ENCODE assay signal across 26 cellular contexts in the genomic region with DNA sequence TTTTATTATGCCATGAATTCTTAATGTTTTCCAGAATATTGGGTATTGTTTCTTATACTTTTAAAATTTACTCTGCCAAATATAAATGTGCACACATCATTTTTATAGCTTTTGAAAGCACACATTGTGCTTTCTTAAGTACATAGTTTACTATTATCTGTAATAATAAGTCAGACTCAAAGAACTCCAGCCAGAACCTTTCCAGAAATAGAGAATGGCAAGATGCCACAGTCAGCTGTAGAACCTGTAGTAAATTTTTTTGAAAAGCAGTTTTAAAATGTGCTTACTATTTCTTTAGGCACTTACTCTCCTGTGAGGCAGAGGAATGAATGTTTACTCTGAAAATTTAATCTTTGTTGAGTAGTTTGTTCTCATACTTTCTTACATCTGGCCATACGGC.
DNase-seq lines count a peak whose midpoint lies in the region; ATAC-seq and TF ChIP-seq lines count a peak whose summit lies in the region.
"Had no signal": no experiment of that assay in that cellular context is flagged by ENCODE, and none has a peak within 500 bp of the region (broad histone marks: within the 10 kb centered on the region; RNA-seq: fewer than 3 reads in every experiment).

No MANE protein-coding gene starts in this region.

- H3K18ac ChIP-seq in IMR-90 (ENCODE audit: low read depth, low read length) (no peak overlapping the region), mesenchymal stem cell (ENCODE audit: low read depth in 1 of 2, low read length in 2 of 2) (no peak overlapping the region)

- H3K14ac ChIP-seq in IMR-90 (replicated peaks; ENCODE audit: low read depth, low read length) (no peak overlapping the region), mesenchymal stem cell (ENCODE audit: low read length in 2 of 2) (no peak overlapping the region)

- ATAC-seq in IMR-90 (ENCODE audit: low read depth) (no peak), gastroesophageal sphincter (peak; percentile 71), lower lobe of right lung (no peak)
- ATAC-seq: effector memory CD8-positive, alpha-beta T cell; left lobe of liver; naive thymus-derived CD4-positive, alpha-beta T cell had no signal

- H2BK15ac ChIP-seq in IMR-90 (ENCODE audit: low read depth, low read length): no peak overlapping the region
- H2BK15ac ChIP-seq in mesenchymal stem cell (ENCODE audit: low read depth, poor library complexity, severe bottlenecking): no peak overlapping the region

- POLR2A ChIA-PET in IMR-90 (lab: Charles Lee; ENCODE audit: unreplicated experiment): no interaction called here

- CTCF ChIA-PET in IMR-90 (lab: Yijun Ruan, JAX): interaction anchor here (0.6 kb wide), 1 partner anchor 87 kb away, joined by 3 read pairs; no protein-coding TSS in a partner anchor

- no peak overlapping the region for H4K91ac ChIP-seq in IMR-90 (ENCODE audit: insufficient read depth, low read depth, low read length)
- H4K91ac ChIP-seq in mesenchymal stem cell (ENCODE audit: low read length): no peak overlapping the region

- H4K20me1 ChIP-seq in IMR-90 (ENCODE audit: insufficient read depth, low read length): no peaks in the 10 kb centered on the region

- no peak overlapping the region for H3K4me3 ChIP-seq in IMR-90 (ENCODE audit: insufficient read depth, low read depth, low read length)
- H3K4me3 ChIP-seq in astrocyte of the spinal cord (ENCODE audit: low read depth, low read length): no peak overlapping the region
- H3K4me3 ChIP-seq in gastroesophageal sphincter: no peak overlapping the region
- no peak overlapping the region for H3K4me3 ChIP-seq in mesenchymal stem cell (ENCODE audit: insufficient read depth in 1 of 2, low read depth in 1 of 2, low read length in 2 of 2)
- H3K4me3 ChIP-seq in lower lobe of right lung: no peak overlapping the region
- H3K4me3 ChIP-seq: coronary artery, HAP-1, MG63, tibial nerve had no signal

- H2BK20ac ChIP-seq in IMR-90 (ENCODE audit: low read depth, low read length): no peak overlapping the region

- no peak overlapping the region for H4K5ac ChIP-seq in IMR-90 (ENCODE audit: low read depth, low read length)

- intact Hi-C loops in IMR-90 (cut with micrococcal nuclease) (no loop called here), lower lobe of right lung (cut with DNase I) (no loop called here)

- H3K4ac ChIP-seq in IMR-90 (ENCODE audit: low read depth, low read length): no peak overlapping the region
- H3K4ac ChIP-seq in mesenchymal stem cell (ENCODE audit: low read depth in 1 of 2, low read length in 2 of 2): no peak overlapping the region

- no peak overlapping the region for H2AFZ ChIP-seq in IMR-90 (replicated peaks; ENCODE audit: low read length, poor library complexity)
- H2AFZ ChIP-seq in mesenchymal stem cell (ENCODE audit: low read depth, low read length): no peak overlapping the region

- dilution Hi-C loops in IMR-90 (cut with HindIII; ENCODE audit: low sequenced_read_pairs, unreplicated experiment): no loop called here

- no peaks in the 10 kb centered on the region for H3K4me1 ChIP-seq in IMR-90 (ENCODE audit: control insufficient read depth, insufficient read depth, low read length)
- peaks cover 0 to 17% (median 2%) of the 10 kb centered on the region in 3 donors for H3K4me1 ChIP-seq in gastroesophageal sphincter
- H3K4me1 ChIP-seq in mesenchymal stem cell (ENCODE audit: control insufficient read depth, insufficient read depth, low read depth, low read length): no peaks in the 10 kb centered on the region
- H3K4me1 ChIP-seq in lower lobe of right lung: no peaks in the 10 kb centered on the region
- H3K4me1 ChIP-seq: HAP-1 had no signal

- H2BK5ac ChIP-seq in IMR-90 (ENCODE audit: low read depth, low read length, poor library complexity, severe bottlenecking) (no peak overlapping the region), mesenchymal stem cell (ENCODE audit: low read depth, low read length, poor library complexity, severe bottlenecking) (no peak overlapping the region)

- BruUV-seq in IMR-90 (replicated peaks; lab: Mats Ljungman, UMichigan): no TSS peak

- H3K9ac ChIP-seq in IMR-90 (ENCODE audit: low read depth, low read length) (no peak overlapping the region), mesenchymal stem cell (ENCODE audit: low read length) (no peak overlapping the region)

- H2AK5ac ChIP-seq in IMR-90 (ENCODE audit: low read depth, low read length) (no peak overlapping the region), mesenchymal stem cell (ENCODE audit: low read length, severe bottlenecking) (no peak overlapping the region)

- H3K36me3 ChIP-seq in IMR-90 (ENCODE audit: control insufficient read depth, insufficient read depth, low read length): no peaks in the 10 kb centered on the region
- H3K36me3 ChIP-seq in gastroesophageal sphincter: no peaks in the 10 kb centered on the region
- no peaks in the 10 kb centered on the region for H3K36me3 ChIP-seq in mesenchymal stem cell (ENCODE audit: control insufficient read depth in 1 of 2, insufficient read depth in 2 of 2, low read depth in 1 of 2, low read length in 2 of 2)
- H3K36me3 ChIP-seq in lower lobe of right lung: no peaks in the 10 kb centered on the region
- H3K36me3 ChIP-seq: brain microvascular endothelial cell, HAP-1, MG63, tibial nerve had no signal

- TF ChIP-seq CTCF in 22Rv1 (IDR thresholded peaks at IDR 0.05): no peak
- no peak for TF ChIP-seq CTCF in IMR-90 (conservative IDR thresholded peaks at IDR 0.05; ENCODE audit: low read depth, low read length)
- no peak for TF ChIP-seq CTCF in astrocyte of the spinal cord (IDR thresholded peaks at IDR 0.05; ENCODE audit: low read depth, low read length)
- no peak for TF ChIP-seq CTCF in gastroesophageal sphincter (IDR thresholded peaks at IDR 0.05)
- no peak for TF ChIP-seq CTCF in lower lobe of right lung (IDR thresholded peaks at IDR 0.05)

- no peak overlapping the region for H2BK12ac ChIP-seq in mesenchymal stem cell (ENCODE audit: low read length in 2 of 2)

- peak overlapping the region; percentile 22 for H3K27ac ChIP-seq in 22Rv1
- H3K27ac ChIP-seq in IMR-90 (ENCODE audit: insufficient read depth, low read length): no peak overlapping the region
- peak overlapping the region in 3 of 4 donors; percentile 37 to 46 (median 41) for H3K27ac ChIP-seq in gastroesophageal sphincter
- no peak overlapping the region for H3K27ac ChIP-seq in mesenchymal stem cell (ENCODE audit: low read length, poor library complexity, severe bottlenecking)
- no peak overlapping the region for H3K27ac ChIP-seq in lower lobe of right lung
- H3K27ac ChIP-seq: brain microvascular endothelial cell, coronary artery, tibial nerve had no signal

- H3K9me3 ChIP-seq in IMR-90 (ENCODE audit: control insufficient read depth, insufficient read depth, low read length) (no peaks in the 10 kb centered on the region), gastroesophageal sphincter (no peaks in the 10 kb centered on the region), mesenchymal stem cell (ENCODE audit: control insufficient read depth, low read length) (no peaks in the 10 kb centered on the region), lower lobe of right lung (no peaks in the 10 kb centered on the region)
- H3K9me3 ChIP-seq: HAP-1, MG63, tibial nerve had no signal

- H3K27me3 ChIP-seq in IMR-90 (ENCODE audit: control insufficient read depth, insufficient read depth, low read length) (no peaks in the 10 kb centered on the region), gastroesophageal sphincter (no peaks in the 10 kb centered on the region), mesenchymal stem cell (ENCODE audit: control insufficient read depth in 1 of 2, insufficient read depth in 1 of 2, low read length in 2 of 2) (no peaks in the 10 kb centered on the region), lower lobe of right lung (ENCODE audit: low read depth) (no peaks in the 10 kb centered on the region)
- H3K27me3 ChIP-seq: brain microvascular endothelial cell, MG63, tibial nerve had no signal

- no peak for TF ChIP-seq RAD21 in IMR-90 (IDR thresholded peaks at IDR 0.05; ENCODE audit: low read length)

- TF ChIP-seq EP300 in gastroesophageal sphincter (IDR thresholded peaks at IDR 0.05): no peak

- H2BK120ac ChIP-seq in IMR-90 (ENCODE audit: low read depth, low read length) (no peak overlapping the region), mesenchymal stem cell (ENCODE audit: low read depth, low read length) (no peak overlapping the region)

- H4K8ac ChIP-seq in IMR-90 (ENCODE audit: low read depth in 2 of 2, low read length in 2 of 2) (no peak overlapping the region), mesenchymal stem cell (ENCODE audit: low read length) (no peak overlapping the region)

- H3K4me2 ChIP-seq in IMR-90 (ENCODE audit: low read depth, low read length): no peak overlapping the region
- no peak overlapping the region for H3K4me2 ChIP-seq in mesenchymal stem cell (ENCODE audit: low read length, poor library complexity, severe bottlenecking)

- H3K56ac ChIP-seq in IMR-90 (ENCODE audit: extremely low read depth, insufficient read depth, low read length): no peak overlapping the region

- in situ Hi-C loops in IMR-90 (cut with MboI; ENCODE audit: low sequenced_read_pairs) (no loop called here), astrocyte of the spinal cord (cut with HindIII; ENCODE audit: low sequenced_read_pairs) (no loop called here)

- DNase-seq in IMR-90 (peak; percentile 45), astrocyte of the spinal cord (ENCODE audit: low read depth, low spot score) (peak; percentile 65), mesenchymal stem cell (no peak), lower lobe of right lung (no peak), ecto neural progenitor cell (ENCODE audit: low spot score) (no peak)
- DNase-seq: activated CD4-positive, alpha-beta T cell treated with anti-CD3 and anti-CD28 coated beads for 4 hours; activated effector memory CD4-positive, alpha-beta T cell treated with Interleukin-2 at 50 U/mL for 16 hours; activated naive CD8-positive, alpha-beta T cell treated with anti-CD3 and anti-CD28 coated beads, Interleukin-2, amount 10 ng/mL, durations not matched to agents 7 days and 5 days; activated T-cell treated with anti-CD3 and anti-CD28 coated beads for 4 hours; brain microvascular endothelial cell; C1 segment of cervical spinal cord; DMS79; effector memory CD8-positive, alpha-beta T cell; GF-D8; MG63; naive thymus-derived CD4-positive, alpha-beta T cell; NCI-H1417; NCI-H2029 treated with DMSO at 0.1 percent for 48 hours; NCI-H2227 treated with DMSO at 0.1 percent for 48 hours; stimulated activated CD4-positive, alpha-beta T cell treated with anti-CD3 and anti-CD28 coated beads, Interleukin-2, amount 100 ng/mL, for 24 hours had no signal

- no peaks in the 10 kb centered on the region for H3K9me1 ChIP-seq in IMR-90 (ENCODE audit: insufficient read depth, low read length)

- H3K23ac ChIP-seq in IMR-90 (ENCODE audit: low read depth, low read length) (no peak overlapping the region), mesenchymal stem cell (ENCODE audit: low read length in 2 of 2) (no peak overlapping the region)

- H2AK9ac ChIP-seq in IMR-90 (replicated peaks; ENCODE audit: low read depth, low read length, poor library complexity): no peak overlapping the region

- WGBS in IMR-90 (ENCODE audit: extremely low coverage in 2 of 2, insufficient read length in 1 of 2), 2 experiments: no CpG with 5 or more reads among the region's 1 CpG
- WGBS in gastroesophageal sphincter (ENCODE audit: low coverage in 1 of 2), 2 donors: 27 to 44% methylated on average over 1 of the region's 1 CpG
- no CpG with 5 or more reads among the region's 1 CpG for WGBS in mesenchymal stem cell

- TF ChIP-seq POLR2A in IMR-90 (IDR thresholded peaks at IDR 0.05; ENCODE audit: low read depth, low read length) (no peak), gastroesophageal sphincter (IDR thresholded peaks at IDR 0.05) (no peak)

- H3K79me1 ChIP-seq in IMR-90 (ENCODE audit: low read depth in 1 of 2, low read length in 2 of 2) (no peaks in the 10 kb centered on the region), mesenchymal stem cell (replicated peaks; ENCODE audit: low read length, poor library complexity, severe bottlenecking) (no peaks in the 10 kb centered on the region)

Comparison
In these comparisons a context has a peak if more than half of its experiments do, and no peak if none do; other contexts are left out.
1. H3K27ac ChIP-seq: peak in 22Rv1 (single experiment) and gastroesophageal sphincter (3 of 4); none in IMR-90 (single experiment), mesenchymal stem cell (single experiment) and lower lobe of right lung (single experiment).
2. DNase-seq: peak in IMR-90 (single experiment) and astrocyte of the spinal cord (single experiment); none in mesenchymal stem cell (single experiment), lower lobe of right lung (single experiment) and ecto neural progenitor cell (single experiment).